1 cellular context compared by ENCODE assay signal in genomic region chr19:51593969-51594773, GRCh38.
TF ChIP-seq lines count a peak whose summit lies in the region.

No MANE protein-coding gene starts in this region.

TF ChIP-seq in HepG2, 621 proteins besides CTCF, POLR2A, EP300 and RAD21 (continued from another document and continues in another):
- TF ChIP-seq ZNF773 (CRISPR knock-in tag; IDR thresholded peaks at IDR 0.05; ENCODE audit: borderline replicate concordance): no peak
- no peak for TF ChIP-seq ZNF326 (CRISPR knock-in tag; IDR thresholded peaks at IDR 0.05; ENCODE audit: borderline replicate concordance)
- no peak for TF ChIP-seq ELK4 (CRISPR knock-in tag; IDR thresholded peaks at IDR 0.05; ENCODE audit: borderline replicate concordance)
- no peak for TF ChIP-seq ZNF724P (CRISPR knock-in tag; IDR thresholded peaks at IDR 0.05; ENCODE audit: borderline replicate concordance)
- no peak for TF ChIP-seq UBTF (CRISPR knock-in tag; IDR thresholded peaks at IDR 0.05)
- TF ChIP-seq ZNF781 (CRISPR knock-in tag; IDR thresholded peaks at IDR 0.05; ENCODE audit: borderline replicate concordance, not compliant biosample characterization): no peak
- TF ChIP-seq KLF16 (CRISPR knock-in tag; IDR thresholded peaks at IDR 0.05): no peak
- TF ChIP-seq ZBED4 (CRISPR knock-in tag; IDR thresholded peaks at IDR 0.05; ENCODE audit: borderline replicate concordance): peak; percentile 75; the same call in 1 of the 2 replicates
- no peak for TF ChIP-seq ETV6 (CRISPR knock-in tag; conservative IDR thresholded peaks at IDR 0.05)
- TF ChIP-seq GABPA (IDR thresholded peaks at IDR 0.05; ENCODE audit: low read depth, low read length): peak; percentile 52
- TF ChIP-seq GABPA (CRISPR knock-in tag; IDR thresholded peaks at IDR 0.05; ENCODE audit: low read depth): peak; percentile 86
- TF ChIP-seq ZNF446 (CRISPR knock-in tag; IDR thresholded peaks at IDR 0.05): no peak
- no peak for TF ChIP-seq ZNF20 (CRISPR knock-in tag; IDR thresholded peaks at IDR 0.05)
- peak; percentile 37; the same call in 1 of the 2 replicates for TF ChIP-seq KDM5B (CRISPR knock-in tag; IDR thresholded peaks at IDR 0.05; ENCODE audit: borderline replicate concordance)
- no peak for TF ChIP-seq MIER2 (CRISPR knock-in tag; IDR thresholded peaks at IDR 0.05)
- no peak for TF ChIP-seq TRIM24 (CRISPR knock-in tag; IDR thresholded peaks at IDR 0.05)
- TF ChIP-seq HNF1B (CRISPR knock-in tag; IDR thresholded peaks at IDR 0.05): no peak
- TF ChIP-seq ZNF576 (CRISPR knock-in tag; IDR thresholded peaks at IDR 0.05): no peak
- TF ChIP-seq CBX5 (CRISPR knock-in tag; IDR thresholded peaks at IDR 0.05; ENCODE audit: borderline replicate concordance): no peak
- no peak for TF ChIP-seq SALL2 (CRISPR knock-in tag; IDR thresholded peaks at IDR 0.05)
- TF ChIP-seq ASH2L (IDR thresholded peaks at IDR 0.05; ENCODE audit: insufficient read length, low read depth, low read length): no peak
- TF ChIP-seq HIC2 (CRISPR knock-in tag; IDR thresholded peaks at IDR 0.05; ENCODE audit: low read depth): no peak
- TF ChIP-seq RAD51 (IDR thresholded peaks at IDR 0.05; ENCODE audit: borderline replicate concordance): no peak
- no peak for TF ChIP-seq MTA1 (CRISPR knock-in tag; IDR thresholded peaks at IDR 0.05; ENCODE audit: borderline replicate concordance)
- no peak for TF ChIP-seq ZNF503 (CRISPR knock-in tag; IDR thresholded peaks at IDR 0.05)
- no peak for TF ChIP-seq TBP (CRISPR knock-in tag; IDR thresholded peaks at IDR 0.05)
- no peak for TF ChIP-seq ADNP (CRISPR knock-in tag; IDR thresholded peaks at IDR 0.05)
- no peak for TF ChIP-seq BRD4 (CRISPR knock-in tag; IDR thresholded peaks at IDR 0.05)
- TF ChIP-seq MAFK (conservative IDR thresholded peaks at IDR 0.05 in 1 of 2, IDR thresholded peaks at IDR 0.05 in 1 of 2; ENCODE audit: low read length in 2 of 2): no peak
- TF ChIP-seq ZBTB20 (CRISPR knock-in tag; IDR thresholded peaks at IDR 0.05; ENCODE audit: borderline replicate concordance, low read depth): no peak
- TF ChIP-seq HES4 (CRISPR knock-in tag; IDR thresholded peaks at IDR 0.05; ENCODE audit: borderline replicate concordance): no peak
- TF ChIP-seq KMT2A (CRISPR knock-in tag; IDR thresholded peaks at IDR 0.05): no peak
- TF ChIP-seq AGO2 (optimal IDR thresholded peaks at IDR 0.05; ENCODE audit: low read depth, low read length): peak; percentile 18
- no peak for TF ChIP-seq ZNF414 (CRISPR knock-in tag; IDR thresholded peaks at IDR 0.05)
- TF ChIP-seq ZNF256 (CRISPR knock-in tag; conservative IDR thresholded peaks at IDR 0.05): no peak
- TF ChIP-seq TARDBP (CRISPR knock-in tag; IDR thresholded peaks at IDR 0.05): 0 out of 2 replicates have a peak, but pooled peaks have one; percentile 49
- TF ChIP-seq MEIS2 (CRISPR knock-in tag; IDR thresholded peaks at IDR 0.05): no peak
- no peak for TF ChIP-seq RBM22 (optimal IDR thresholded peaks at IDR 0.05; ENCODE audit: low read length)
- no peak; the same call in 1 of the 2 replicates for TF ChIP-seq FOXA3 (CRISPR knock-in tag; IDR thresholded peaks at IDR 0.05)
- TF ChIP-seq NONO (IDR thresholded peaks at IDR 0.05): no peak
- TF ChIP-seq NONO (CRISPR knock-in tag; conservative IDR thresholded peaks at IDR 0.05): peak; percentile 75; the same call in 1 of the 2 replicates
- no peak for TF ChIP-seq SCMH1 (CRISPR knock-in tag; IDR thresholded peaks at IDR 0.05; ENCODE audit: borderline replicate concordance)
- no peak for TF ChIP-seq NR3C1 (CRISPR knock-in tag; IDR thresholded peaks at IDR 0.05)
- peak; percentile 99 for TF ChIP-seq NAIF1 (CRISPR knock-in tag; IDR thresholded peaks at IDR 0.05; ENCODE audit: borderline replicate concordance)
- TF ChIP-seq ZNF460 (CRISPR knock-in tag; IDR thresholded peaks at IDR 0.05; ENCODE audit: borderline replicate concordance): no peak
- TF ChIP-seq AHR (CRISPR knock-in tag; IDR thresholded peaks at IDR 0.05): no peak
- TF ChIP-seq GATA4 (IDR thresholded peaks at IDR 0.05; ENCODE audit: borderline replicate concordance, low read depth): no peak
- no peak for TF ChIP-seq STAT6 (CRISPR knock-in tag; IDR thresholded peaks at IDR 0.05; ENCODE audit: borderline replicate concordance)
- no peak for TF ChIP-seq ZNF557 (CRISPR knock-in tag; IDR thresholded peaks at IDR 0.05)
- TF ChIP-seq ZNF354B (CRISPR knock-in tag; IDR thresholded peaks at IDR 0.05): no peak
- no peak for TF ChIP-seq TCF12 (IDR thresholded peaks at IDR 0.05)
- no peak for TF ChIP-seq TCF12 (CRISPR knock-in tag; IDR thresholded peaks at IDR 0.05)
- TF ChIP-seq TBX3 (IDR thresholded peaks at IDR 0.05; ENCODE audit: borderline replicate concordance): no peak
- TF ChIP-seq PRMT3 (CRISPR knock-in tag; IDR thresholded peaks at IDR 0.05; ENCODE audit: borderline replicate concordance, low read depth): no peak
- no peak for TF ChIP-seq ZNF552 (CRISPR knock-in tag; IDR thresholded peaks at IDR 0.05; ENCODE audit: borderline replicate concordance)
- TF ChIP-seq ZFP82 (CRISPR knock-in tag; IDR thresholded peaks at IDR 0.05; ENCODE audit: borderline replicate concordance): no peak
- TF ChIP-seq CENPT (CRISPR knock-in tag; IDR thresholded peaks at IDR 0.05; ENCODE audit: low read depth): no peak
